In genomic region chr1:20090641-20091040, GRCh38 we compare ENCODE assay signal across 29 cellular contexts. TPM values are rescaled to one million over a fixed set of nuclear protein-coding genes. Genes with fewer than 3 reads are reported as not detected.
DNase-seq lines count a peak whose midpoint lies in the region; ATAC-seq and TF ChIP-seq lines count a peak whose summit lies in the region.
"Had no signal": no experiment of that assay in that cellular context is flagged by ENCODE, and none has a peak within 500 bp of the region (broad histone marks: within the 10 kb centered on the region; RNA-seq: fewer than 3 reads in every experiment).

No MANE protein-coding gene starts in this region.

- no peaks in the 10 kb centered on the region for H3K4me1 Mint-ChIP-seq in neural crest cell
- H3K4me1 Mint-ChIP-seq: CD4-positive, alpha-beta memory T cell; CD4-positive, CD25-positive, alpha-beta regulatory T cell; CD8-positive, alpha-beta memory T cell had no signal

- intact Hi-C loops in right cardiac atrium (cut with DNase I) (no loop called here), heart right ventricle (cut with DNase I) (loop anchor here in 2 of 10 donors (5.0 to 10.0 kb wide), 2 partner anchors 96 to 113 kb away; partner anchors contain the start of gene PLA2G2A (in 1 of the 2)), sciatic nerve (cut with DNase I) (no loop called here), aorta (cut with DNase I) (no loop called here)

- H3K27me3 ChIP-seq in right cardiac atrium (ENCODE audit: control insufficient read depth, insufficient read depth) = no peaks in the 10 kb centered on the region
- H3K27me3 ChIP-seq in heart right ventricle = no peaks in the 10 kb centered on the region
- H3K27me3 ChIP-seq in aorta (ENCODE audit: control insufficient read depth in 1 of 2, insufficient read depth in 2 of 2, low read length in 1 of 2) = no peaks in the 10 kb centered on the region
- H3K27me3 ChIP-seq: BE2C, BLaER1 had no signal

- TF ChIP-seq CTCF in heart right ventricle (IDR thresholded peaks at IDR 0.05) = no peak
- TF ChIP-seq CTCF in neural crest cell (conservative IDR thresholded peaks at IDR 0.05) = no peak

- no peak overlapping the region for H3K4me3 Mint-ChIP-seq in neural crest cell
- H3K4me3 Mint-ChIP-seq: CD14-positive monocyte; CD4-positive, alpha-beta memory T cell; CD4-positive, CD25-positive, alpha-beta regulatory T cell; CD8-positive, alpha-beta memory T cell had no signal

- H3K27ac ChIP-seq in right cardiac atrium (ENCODE audit: low read length) (peak overlapping the region; percentile 42), heart right ventricle (no peak overlapping the region), aorta (ENCODE audit: low read depth in 1 of 2, low read length in 2 of 2) (no peak overlapping the region)
- H3K27ac ChIP-seq: BLaER1 had no signal

- H3K9me3 ChIP-seq in right cardiac atrium (ENCODE audit: control insufficient read depth, low read length) (no peaks in the 10 kb centered on the region), heart right ventricle (no peaks in the 10 kb centered on the region), aorta (ENCODE audit: control insufficient read depth, low read length) (no peaks in the 10 kb centered on the region)
- H3K9me3 ChIP-seq: BE2C had no signal

- H3K4me3 ChIP-seq in right cardiac atrium (ENCODE audit: low read length) = no peak overlapping the region
- H3K4me3 ChIP-seq in heart right ventricle = no peak overlapping the region
- H3K4me3 ChIP-seq in aorta (ENCODE audit: low read length in 2 of 2) = no peak overlapping the region
- H3K4me3 ChIP-seq: BLaER1, GM12878 had no signal

- DNase-seq in right cardiac atrium (peak in 1 of 3 donors; percentile 70), heart right ventricle (no peak), neural crest cell (ENCODE audit: low read depth, low spot score) (no peak), sciatic nerve (ENCODE audit: low spot score) (no peak), aorta (peak in 1 of 2 donors; percentile 21), NCI-H526 (lab: John Stamatoyannopoulos, UW) (no peak), NCI-H2196 (lab: John Stamatoyannopoulos, UW; ENCODE audit: unreplicated experiment) (no peak)
- DNase-seq: 8988T; ACHN; BE2C; C1 segment of cervical spinal cord; CD4-positive, alpha-beta memory T cell; CD4-positive, CD25-positive, alpha-beta regulatory T cell; CD8-positive, alpha-beta memory T cell; COR-L47; DMS 273 treated with DMSO at 0.1 percent for 48 hours; DMS153; DMS53; DMS79; DND-41; EL; GDM1 had no signal

- peaks cover 0 to 61% (median 20%) of the 10 kb centered on the region in 9 donors for H3K36me3 ChIP-seq in heart right ventricle
- H3K36me3 ChIP-seq in aorta (ENCODE audit: control insufficient read depth in 1 of 2, insufficient read depth in 2 of 2, low read length in 1 of 2) = peaks cover 0 to 4% of the 10 kb centered on the region in 2 donors
- H3K36me3 ChIP-seq: BE2C, BLaER1 had no signal

- no peaks in the 10 kb centered on the region for H3K36me3 Mint-ChIP-seq in neural crest cell (ENCODE audit: low read depth)
- H3K36me3 Mint-ChIP-seq: CD14-positive monocyte; CD4-positive, alpha-beta memory T cell; CD4-positive, CD25-positive, alpha-beta regulatory T cell; CD8-positive, alpha-beta memory T cell had no signal

- ATAC-seq in right cardiac atrium (no peak), heart right ventricle (no peak), sciatic nerve (peak; percentile 20), aorta (ENCODE audit: low FRiP score) (peak; percentile 39)
- ATAC-seq: GM12878 had no signal

- H3K27me3 Mint-ChIP-seq in neural crest cell (ENCODE audit: low read depth) = peaks cover 37% of the 10 kb centered on the region

- 82% methylated on average over 6 of the region's 6 CpGs for WGBS in right cardiac atrium
- WGBS in heart right ventricle, 2 donors = 81% methylated on average over 6 of the region's 6 CpGs
- 83 to 87% methylated on average over 6 of the region's 6 CpGs for WGBS in aorta, 2 donors

- peak overlapping the region; percentile 75 for H3K27ac Mint-ChIP-seq in neural crest cell (ENCODE audit: unreplicated experiment)
- H3K27ac Mint-ChIP-seq: CD14-positive monocyte; CD4-positive, alpha-beta memory T cell; CD4-positive, CD25-positive, alpha-beta regulatory T cell; CD8-positive, alpha-beta memory T cell had no signal

- H3K4me1 ChIP-seq in right cardiac atrium (ENCODE audit: control insufficient read depth, insufficient read depth, low read length) (peaks cover 11% of the 10 kb centered on the region), heart right ventricle (peaks cover 0 to 11% (median 0%) of the 10 kb centered on the region in 9 donors), aorta (ENCODE audit: control insufficient read depth in 1 of 2, insufficient read depth in 2 of 2, low read length in 2 of 2) (no peaks in the 10 kb centered on the region)
- H3K4me1 ChIP-seq: BE2C had no signal

- H3K9me3 Mint-ChIP-seq in neural crest cell = peaks cover 7% of the 10 kb centered on the region
- H3K9me3 Mint-ChIP-seq: CD4-positive, alpha-beta memory T cell had no signal

RNA-seq across cellular contexts. Expression of gene PLA2G5, which starts 20.6 kb away (rescaled TPM):
- total RNA-seq in right cardiac atrium (100 to 1,000 TPM in 2 of 4 donors, 10 to 100 TPM in 2; 91.6 to 122 (median 101) TPM), heart right ventricle (10 to 100 TPM; 31.5 to 58.2 (median 49.3) TPM), neural crest cell (not detected in 2 replicates), sciatic nerve (1.3 TPM), aorta (1 to 10 TPM; 4.0 to 6.8 TPM)
- polyA plus RNA-seq in right cardiac atrium (165 TPM), heart right ventricle (100 to 1,000 TPM in 1 of 2 donors, 10 to 100 TPM in 1; 44.5 to 133 TPM), aorta (10 to 100 TPM; 10.3 to 13.7 TPM)
- total RNA-seq: A673; CD4-positive, alpha-beta memory T cell; CD4-positive, CD25-positive, alpha-beta regulatory T cell; CD8-positive, alpha-beta memory T cell; Daoy; G401 had no signal
- polyA plus RNA-seq: AG04450; CD14-positive monocyte; CD4-positive, alpha-beta memory T cell; CD4-positive, CD25-positive, alpha-beta regulatory T cell; CD8-positive, alpha-beta memory T cell had no signal

RNA-seq across cellular contexts. Expression of gene PLA2G2D, which starts 28.7 kb away (rescaled TPM):
- total RNA-seq in right cardiac atrium = not detected
- not detected for polyA plus RNA-seq in right cardiac atrium
- total RNA-seq in heart right ventricle = 1 to 10 TPM in 1 of 10 donors, not detected in 9; 1.1 TPM
- polyA plus RNA-seq in heart right ventricle = not detected
- total RNA-seq in neural crest cell = not detected in 2 replicates
- not detected for total RNA-seq in sciatic nerve
- total RNA-seq in aorta = under 1 TPM in 1 of 2 donors, not detected in 1; 0.33 TPM
- not detected for polyA plus RNA-seq in aorta
- total RNA-seq: A673; CD4-positive, alpha-beta memory T cell; CD4-positive, CD25-positive, alpha-beta regulatory T cell; CD8-positive, alpha-beta memory T cell; Daoy; G401 had no signal
- polyA plus RNA-seq: AG04450; CD4-positive, CD25-positive, alpha-beta regulatory T cell; CD8-positive, alpha-beta memory T cell had no signal

RNA-seq across cellular contexts. Expression of gene PLA2G2F, which starts 48.5 kb away (rescaled TPM):
- total RNA-seq in right cardiac atrium = not detected
- not detected for polyA plus RNA-seq in right cardiac atrium
- total RNA-seq in heart right ventricle = not detected
- not detected for polyA plus RNA-seq in heart right ventricle
- total RNA-seq in neural crest cell = not detected in 2 replicates
- total RNA-seq in sciatic nerve = not detected
- not detected for total RNA-seq in aorta
- under 1 TPM; 0.03 to 0.13 TPM for polyA plus RNA-seq in aorta
- total RNA-seq: A673; CD4-positive, alpha-beta memory T cell; CD4-positive, CD25-positive, alpha-beta regulatory T cell; CD8-positive, alpha-beta memory T cell; Daoy; G401; GM12878 had no signal
- polyA plus RNA-seq: AG04450; CD14-positive monocyte; CD4-positive, alpha-beta memory T cell; CD4-positive, CD25-positive, alpha-beta regulatory T cell; CD8-positive, alpha-beta memory T cell had no signal

Comparison
In these comparisons a context has a peak if more than half of its experiments do, and no peak if none do; other contexts are left out.
1. ATAC-seq: peak in sciatic nerve (single experiment) and aorta (single experiment); none in right cardiac atrium (0 of 2) and heart right ventricle (0 of 8).
2. RNA of gene PLA2G5, which starts 20.6 kb away (total RNA-seq): 91.6 to 122 TPM in right cardiac atrium and 31.5 to 58.2 TPM in heart right ventricle; 4.0 to 6.8 TPM in aorta, 1.3 TPM in sciatic nerve (single experiment) and not detected in neural crest cell; every median in the first group is over 4 times any median in the second.